18 cellular contexts compared by ENCODE assay signal in genomic region chr16:48029768-48030167, GRCh38.
"Had no signal": no experiment of that assay in that cellular context is flagged by ENCODE, and none has a peak within 500 bp of the region (broad histone marks: within the 10 kb centered on the region; RNA-seq: fewer than 3 reads in every experiment).

No MANE protein-coding gene starts in this region.

- H3K27ac ChIP-seq: body of pancreas, upper lobe of right lung had no signal

- H3K36me3 ChIP-seq: upper lobe of right lung had no signal

- DNase-seq: activated CD4-positive, alpha-beta T cell treated with anti-CD3 and anti-CD28 coated beads, Interleukin-2, amount 50 U/mL, for 4 hours; activated CD4-positive, CD25-positive, alpha-beta regulatory T cell treated with anti-CD3 and anti-CD28 coated beads, Interleukin-2, amount 50 U/mL, for 72 hours; activated effector memory CD4-positive, alpha-beta T cell treated with anti-CD3 and anti-CD28 coated beads, Interleukin-2, amount 50 U/mL, for 16 hours; activated T-cell treated with anti-CD3 and anti-CD28 coated beads, Interleukin-2, amount 50 U/mL, for 24 hours; amniotic stem cell; body of pancreas; dermis blood vessel endothelial cell; foreskin melanocyte; head of caudate nucleus; left colon; mammary epithelial cell; natural killer cell; stimulated activated CD4-positive, alpha-beta T cell treated with anti-CD3 and anti-CD28 coated beads, Interleukin-2, amount 100 ng/mL, for 48 hours; stimulated activated naive CD4-positive, alpha-beta T cell treated with Interleukin-2 at 50 U/mL for 16 hours; upper lobe of right lung had no signal

- H3K4me1 ChIP-seq: body of pancreas, upper lobe of right lung had no signal

- H3K27ac Mint-ChIP-seq: activated naive CD4-positive, alpha-beta T cell treated with anti-CD3 and anti-CD28 coated beads, Interleukin-2, amount 50 U/mL, for 72 hours; activated T-cell treated with anti-CD3 and anti-CD28 coated beads, Interleukin-2, amount 50 U/mL, for 24 hours; natural killer cell; T-helper 2 cell treated with Interferon-gamma antibody and Interleukin-4, amounts not matched to agents 5 μg/mL and 100 μg/mL, for 36 hours had no signal

- H3K27me3 ChIP-seq: body of pancreas, upper lobe of right lung had no signal

- H3K4me3 Mint-ChIP-seq: activated T-cell treated with anti-CD3 and anti-CD28 coated beads, Interleukin-2, amount 50 U/mL, for 24 hours; central memory CD8-positive, alpha-beta T cell; natural killer cell; T-helper 2 cell treated with Interferon-gamma antibody and Interleukin-4, amounts not matched to agents 5 μg/mL and 100 μg/mL, for 36 hours had no signal

- H3K9me3 Mint-ChIP-seq: activated T-cell treated with anti-CD3 and anti-CD28 coated beads, Interleukin-2, amount 50 U/mL, for 24 hours; T-helper 2 cell treated with Interferon-gamma antibody and Interleukin-4, amounts not matched to agents 5 μg/mL and 100 μg/mL, for 36 hours had no signal

- H3K9me3 ChIP-seq: body of pancreas, upper lobe of right lung had no signal

- H3K4me3 ChIP-seq: body of pancreas, upper lobe of right lung had no signal

- H3K36me3 Mint-ChIP-seq: activated naive CD4-positive, alpha-beta T cell treated with anti-CD3 and anti-CD28 coated beads, Interleukin-2, amount 50 U/mL, for 72 hours; natural killer cell had no signal

- ATAC-seq: activated naive CD4-positive, alpha-beta T cell treated with anti-CD3 and anti-CD28 coated beads, Interleukin-2, amount 50 U/mL, for 72 hours; body of pancreas; left colon; natural killer cell; upper lobe of right lung had no signal

- H3K4me1 Mint-ChIP-seq: central memory CD8-positive, alpha-beta T cell; natural killer cell had no signal

- H3K27me3 Mint-ChIP-seq: activated T-cell treated with anti-CD3 and anti-CD28 coated beads, Interleukin-2, amount 50 U/mL, for 24 hours had no signal
